ENCODE assay signal across 33 cellular contexts in the genomic region with DNA sequence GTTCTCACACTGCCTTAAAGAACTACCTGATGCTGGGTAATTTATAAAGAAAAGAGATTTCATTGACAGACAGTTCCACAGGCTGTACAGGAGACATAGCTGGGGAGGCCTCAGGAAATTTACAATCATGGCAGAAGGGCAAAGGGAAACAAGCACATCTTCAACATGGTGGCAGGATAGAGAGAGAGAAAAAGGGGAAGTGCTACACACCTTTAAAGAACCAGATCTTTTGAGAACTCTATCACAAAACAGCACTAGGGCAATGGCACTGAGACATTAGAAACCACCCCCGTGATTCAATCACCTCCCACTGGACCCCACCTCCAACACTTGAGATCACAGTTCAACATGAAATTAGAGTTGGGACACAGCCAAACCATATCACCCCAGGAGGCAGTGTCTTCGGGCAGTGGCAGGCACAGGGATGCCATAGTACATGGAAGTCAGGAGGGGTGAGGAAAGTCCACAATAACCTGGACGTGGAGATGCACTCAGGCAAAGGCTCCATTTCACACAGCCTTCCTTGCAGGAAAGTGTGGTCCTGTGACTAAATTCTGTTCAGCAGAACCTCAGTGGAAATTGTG.
"Had no signal": no experiment of that assay in that cellular context is flagged by ENCODE, and none has a peak within 500 bp of the region (broad histone marks: within the 10 kb centered on the region; RNA-seq: fewer than 3 reads in every experiment).

No MANE protein-coding gene starts in this region.

- H3K27ac ChIP-seq: adrenal gland, body of pancreas, brain microvascular endothelial cell, breast epithelium, VCaP had no signal

- H3K27me3 ChIP-seq: adrenal gland, body of pancreas, brain microvascular endothelial cell, breast epithelium had no signal

- DNase-seq: activated B cell treated with CpG ODN at 0.5 μM for 24 hours; activated CD4-positive, alpha-beta memory T cell treated with anti-CD3 and anti-CD28 coated beads for 36 hours; activated CD4-positive, alpha-beta T cell treated with anti-CD3 and anti-CD28 coated beads for 4 hours; activated CD4-positive, alpha-beta T cell treated with anti-CD3 and anti-CD28 coated beads, Interleukin-2, amount 10 ng/mL, durations not matched to agents 24 days and 14 days; activated CD4-positive, alpha-beta T cell treated with anti-CD3 and anti-CD28 coated beads, Interleukin-2, amount 50 U/mL, for 1 hour; activated CD4-positive, alpha-beta T cell treated with anti-CD3 and anti-CD28 coated beads, Interleukin-2, amount 50 U/mL, for 4 hours; activated CD4-positive, CD25-positive, alpha-beta regulatory T cell treated with anti-CD3 and anti-CD28 coated beads, Interleukin-2, amount 50 U/mL, for 72 hours; activated CD8-positive, alpha-beta memory T cell treated with anti-CD3 and anti-CD28 coated beads, Interleukin-2, amount 50 U/mL, for 4 hours; activated CD8-positive, alpha-beta T cell treated with anti-CD3 and anti-CD28 coated beads for 36 hours; activated effector memory CD4-positive, alpha-beta T cell treated with anti-CD3 and anti-CD28 coated beads, Interleukin-2, amount 50 U/mL, for 16 hours; activated gamma-delta T cell treated with Interleukin-2 at 50 U/mL for 16 hours; activated naive CD4-positive, alpha-beta T cell; activated naive CD4-positive, alpha-beta T cell treated with anti-CD3 and anti-CD28 coated beads for 36 hours; activated naive CD4-positive, alpha-beta T cell treated with anti-CD3 and anti-CD28 coated beads, Interleukin-2, amount 50 U/mL, for 16 hours; activated naive CD8-positive, alpha-beta T cell treated with anti-CD3 and anti-CD28 coated beads for 36 hours; activated T-cell treated with anti-CD3 and anti-CD28 coated beads for 4 hours; activated T-cell treated with anti-CD3 and anti-CD28 coated beads, Interleukin-2, amount 50 U/mL, for 1 hour; activated T-cell treated with anti-CD3 and anti-CD28 coated beads, Interleukin-2, amount 50 U/mL, for 4 hours; activated T-cell treated with anti-CD3 and anti-CD28 coated beads, Interleukin-2, amount 50 U/mL, for 72 hours; adrenal gland; amniotic stem cell; aorta; body of pancreas; brain microvascular endothelial cell; central memory CD4-positive, alpha-beta T cell; T-helper 2 cell; T-helper 9 cell had no signal

- FAIRE-seq: astrocyte, TTC549 had no signal

- H3K4me1 ChIP-seq: adrenal gland, body of pancreas, breast epithelium had no signal

- H3K36me3 ChIP-seq: adrenal gland, brain microvascular endothelial cell, breast epithelium had no signal

- H3K9me3 ChIP-seq: adrenal gland, body of pancreas had no signal

- ATAC-seq: activated CD8-positive, alpha-beta T cell treated with anti-CD3 and anti-CD28 coated beads for 36 hours; activated naive CD4-positive, alpha-beta T cell treated with anti-CD3 and anti-CD28 coated beads, Interleukin-2, amount 50 U/mL, for 72 hours; activated T-cell treated with anti-CD3 and anti-CD28 coated beads, Interleukin-2, amount 50 U/mL, for 4 hours; activated T-cell treated with anti-CD3 and anti-CD28 coated beads, Interleukin-2, amount 50 U/mL, for 72 hours; activated T-helper 17 cell treated with anti-CD3 and anti-CD28 coated beads, Interleukin-2, amount 50 U/mL, for 72 hours; body of pancreas had no signal

- H3K4me3 ChIP-seq: adrenal gland, body of pancreas, breast epithelium had no signal
